ENCODE assay signal across 1 cellular context in genomic region chr3:30659270-30660127, GRCh38.
TF ChIP-seq lines count a peak whose summit lies in the region.

No MANE protein-coding gene starts in this region.

TF ChIP-seq in SK-N-SH, 30 proteins besides CTCF, POLR2A, EP300 and RAD21 (continued from another document):
- TF ChIP-seq PBX3 (IDR thresholded peaks at IDR 0.05) (peak; percentile 72), CHD2 (IDR thresholded peaks at IDR 0.05; ENCODE audit: low read length, partially characterized antibody) (no peak), IRF3 (IDR thresholded peaks at IDR 0.05; ENCODE audit: low read depth, low read length) (no peak), JUND (IDR thresholded peaks at IDR 0.05) (peak; percentile 92)
